ENCODE assay signal across 1 cellular context in genomic region chr2:231926180-231926741, GRCh38.
TF ChIP-seq lines count a peak whose summit lies in the region.

Gene NPPC, minus strand, starts transcription at chr2:231926396. Its CDS starts 147 bp downstream, at chr2:231926249.

TF ChIP-seq in HepG2, 621 proteins besides CTCF, POLR2A, EP300 and RAD21 (continued from another document and continues in another):
- TF ChIP-seq AKNA (CRISPR knock-in tag; IDR thresholded peaks at IDR 0.05; ENCODE audit: borderline replicate concordance) (no peak), SSRP1 (CRISPR knock-in tag; IDR thresholded peaks at IDR 0.05) (no peak), ZNF724P (CRISPR knock-in tag; IDR thresholded peaks at IDR 0.05; ENCODE audit: borderline replicate concordance) (no peak), SMAD3 (CRISPR knock-in tag; IDR thresholded peaks at IDR 0.05) (no peak), NAIF1 (CRISPR knock-in tag; IDR thresholded peaks at IDR 0.05; ENCODE audit: borderline replicate concordance) (no peak), SNAI1 (CRISPR knock-in tag; IDR thresholded peaks at IDR 0.05; ENCODE audit: borderline replicate concordance) (no peak), ZNF274 (CRISPR knock-in tag; IDR thresholded peaks at IDR 0.05) (peak; percentile 55), SRF (IDR thresholded peaks at IDR 0.05; ENCODE audit: low read depth, low read length) (no peak), FOXJ3 (CRISPR knock-in tag; IDR thresholded peaks at IDR 0.05; ENCODE audit: borderline replicate concordance) (no peak), ZBTB26 (CRISPR knock-in tag; IDR thresholded peaks at IDR 0.05; ENCODE audit: borderline replicate concordance) (no peak), TFDP1 (CRISPR knock-in tag; IDR thresholded peaks at IDR 0.05; ENCODE audit: borderline replicate concordance) (peak; percentile 40; the same call in 1 of the 2 replicates), ZNF335 (CRISPR knock-in tag; IDR thresholded peaks at IDR 0.05) (no peak), SIX4 (CRISPR knock-in tag; IDR thresholded peaks at IDR 0.05) (no peak), NR0B2 (CRISPR knock-in tag; IDR thresholded peaks at IDR 0.05) (peak; percentile 77; the same call in 1 of the 2 replicates), CCDC6 (CRISPR knock-in tag; IDR thresholded peaks at IDR 0.05) (no peak), BCL6 (CRISPR knock-in tag; IDR thresholded peaks at IDR 0.05) (no peak; the same call in 1 of the 2 replicates), ZNF512B (CRISPR knock-in tag; IDR thresholded peaks at IDR 0.05; ENCODE audit: borderline replicate concordance) (no peak; the same call in 1 of the 2 replicates), KDM1A (CRISPR knock-in tag; IDR thresholded peaks at IDR 0.05) (no peak), ARID4A (CRISPR knock-in tag; IDR thresholded peaks at IDR 0.05; ENCODE audit: borderline replicate concordance) (peak; percentile 32), ZNF292 (CRISPR knock-in tag; IDR thresholded peaks at IDR 0.05; ENCODE audit: borderline replicate concordance, low read depth) (no peak), SALL1 (CRISPR knock-in tag; IDR thresholded peaks at IDR 0.05) (no peak), ZNF33A (CRISPR knock-in tag; IDR thresholded peaks at IDR 0.05; ENCODE audit: borderline replicate concordance) (no peak), ZNF230 (CRISPR knock-in tag; IDR thresholded peaks at IDR 0.05) (no peak), ZBTB14 (CRISPR knock-in tag; IDR thresholded peaks at IDR 0.05) (peak; percentile 68), NCOA1 (CRISPR knock-in tag; IDR thresholded peaks at IDR 0.05) (0 out of 2 replicates have a peak, but pooled peaks have one; percentile 44), TAF1 (CRISPR knock-in tag; IDR thresholded peaks at IDR 0.05) (no peak), ZNF317 (CRISPR knock-in tag; IDR thresholded peaks at IDR 0.05) (no peak), EHMT2 (IDR thresholded peaks at IDR 0.05; ENCODE audit: borderline replicate concordance, low read depth, low read length) (no peak), ZBTB33 (CRISPR knock-in tag; IDR thresholded peaks at IDR 0.05) (no peak), NFYB (CRISPR knock-in tag; IDR thresholded peaks at IDR 0.05) (0 out of 2 replicates have a peak, but pooled peaks have one; percentile 43), THAP9 (CRISPR knock-in tag; IDR thresholded peaks at IDR 0.05; ENCODE audit: borderline replicate concordance) (no peak), GABPB1 (CRISPR knock-in tag; IDR thresholded peaks at IDR 0.05) (no peak; the same call in 1 of the 2 replicates), ZNF775 (CRISPR knock-in tag; IDR thresholded peaks at IDR 0.05; ENCODE audit: borderline replicate concordance) (no peak), ZBTB1 (CRISPR knock-in tag; IDR thresholded peaks at IDR 0.05; ENCODE audit: borderline replicate concordance) (no peak), KDM5B (CRISPR knock-in tag; IDR thresholded peaks at IDR 0.05; ENCODE audit: borderline replicate concordance) (peak; percentile 46; the same call in 1 of the 2 replicates)
